Comparison of ENCODE assay signal across 16 cellular contexts in genomic region chr6:107214655-107215054, GRCh38.
A peak's percentile ranks its signal among the peaks of the same experiment; 100 is the strongest.
DNase-seq lines count a peak whose midpoint lies in the region; ATAC-seq and TF ChIP-seq lines count a peak whose summit lies in the region.
"Had no signal": no experiment of that assay in that cellular context is flagged by ENCODE, and none has a peak within 500 bp of the region (broad histone marks: within the 10 kb centered on the region; RNA-seq: fewer than 3 reads in every experiment).

No MANE protein-coding gene starts in this region.

- ATAC-seq in WTC11: no peak
- ATAC-seq: CD8-positive, alpha-beta T cell had no signal

- H3K9me3 Mint-ChIP-seq in WTC11: no peaks in the 10 kb centered on the region
- H3K9me3 Mint-ChIP-seq in activated T-cell treated with anti-CD3 and anti-CD28 coated beads, Interleukin-2, amount 50 U/mL, for 24 hours: no peaks in the 10 kb centered on the region
- H3K9me3 Mint-ChIP-seq: CD4-positive, alpha-beta T cell; CD8-positive, alpha-beta T cell had no signal

- no peak overlapping the region for H3K27ac Mint-ChIP-seq in WTC11
- H3K27ac Mint-ChIP-seq in activated T-cell treated with anti-CD3 and anti-CD28 coated beads, Interleukin-2, amount 50 U/mL, for 24 hours: no peak overlapping the region
- H3K27ac Mint-ChIP-seq: CD4-positive, alpha-beta T cell; CD8-positive, alpha-beta T cell had no signal

- TF ChIP-seq CTCF in C4-2B (conservative IDR thresholded peaks at IDR 0.05) (no peak), HEK293 (tag by site-specific recombination; IDR thresholded peaks at IDR 0.05) (no peak), WTC11 (IDR thresholded peaks at IDR 0.05) (no peak)

- POLR2A ChIA-PET in HEK293 (lab: Yijun Ruan, JAX): no interaction called here
- POLR2A ChIA-PET in WTC11 (lab: Charles Lee): no interaction called here

- no peaks in the 10 kb centered on the region for H3K9me3 ChIP-seq in HEK293 (ENCODE audit: control insufficient read depth, insufficient read depth, low read depth, low read length)
- H3K9me3 ChIP-seq: BE2C, BLaER1, Caco-2 had no signal

- CTCF ChIA-PET in HEK293 (lab: Yijun Ruan, JAX): interaction anchor here (1.1 kb wide), 1 partner anchor 16 kb away, joined by 3 read pairs; no protein-coding TSS in a partner anchor
- CTCF ChIA-PET in WTC11 (lab: Charles Lee): interaction anchor here (1.5 kb wide), 1 partner anchor 217 kb away, joined by 3 read pairs; no protein-coding TSS in a partner anchor

- H3K27ac ChIP-seq in C4-2B (peak overlapping the region; percentile 97), HEK293 (ENCODE audit: extremely low read depth, low read depth, low read length) (no peak overlapping the region)
- H3K27ac ChIP-seq: BLaER1 had no signal

- H3K4me3 ChIP-seq in HEK293 (ENCODE audit: low read depth, low read length): no peak overlapping the region
- H3K4me3 ChIP-seq: BLaER1 had no signal

- H3K4me1 Mint-ChIP-seq in WTC11: peaks cover 30% of the 10 kb centered on the region
- peaks cover 6% of the 10 kb centered on the region for H3K4me1 Mint-ChIP-seq in activated T-cell treated with anti-CD3 and anti-CD28 coated beads, Interleukin-2, amount 50 U/mL, for 24 hours (ENCODE audit: low read depth)

- no peak for DNase-seq in WTC11 (ENCODE audit: low spot score)
- DNase-seq in activated T-cell treated with anti-CD3 and anti-CD28 coated beads, Interleukin-2, amount 50 U/mL, for 24 hours: no peak
- no peak for DNase-seq in HT-29 (ENCODE audit: low spot score)
- DNase-seq: 8988T; ACHN; BE2C; C1 segment of cervical spinal cord; Caco-2; Calu3; CD4-positive, alpha-beta T cell; CD8-positive, alpha-beta T cell; DMS79 treated with DMSO at 0.1 percent for 48 hours; GF-D8 had no signal

- no peaks in the 10 kb centered on the region for H3K27me3 Mint-ChIP-seq in WTC11 (ENCODE audit: low read depth)
- H3K27me3 Mint-ChIP-seq in activated T-cell treated with anti-CD3 and anti-CD28 coated beads, Interleukin-2, amount 50 U/mL, for 24 hours: no peaks in the 10 kb centered on the region
- H3K27me3 Mint-ChIP-seq: CD4-positive, alpha-beta T cell had no signal

- H3K4me3 Mint-ChIP-seq in WTC11: no peak overlapping the region
- H3K4me3 Mint-ChIP-seq in activated T-cell treated with anti-CD3 and anti-CD28 coated beads, Interleukin-2, amount 50 U/mL, for 24 hours: no peak overlapping the region
- H3K4me3 Mint-ChIP-seq: CD4-positive, alpha-beta T cell; CD8-positive, alpha-beta T cell had no signal

- H3K36me3 ChIP-seq in HEK293 (ENCODE audit: control insufficient read depth in 2 of 2, insufficient read depth in 1 of 2, low read length in 2 of 2): no peaks in the 10 kb centered on the region
- H3K36me3 ChIP-seq: BE2C, BLaER1 had no signal

- peaks cover 11% of the 10 kb centered on the region; the same call in 1 of the 2 replicates for H3K4me1 ChIP-seq in HEK293 (ENCODE audit: control insufficient read depth, insufficient read depth, low read length)
- H3K4me1 ChIP-seq: BLaER1 had no signal

- no peaks in the 10 kb centered on the region for H3K36me3 Mint-ChIP-seq in WTC11
- H3K36me3 Mint-ChIP-seq in activated T-cell treated with anti-CD3 and anti-CD28 coated beads, Interleukin-2, amount 50 U/mL, for 24 hours (ENCODE audit: low read depth): peaks cover 6% of the 10 kb centered on the region

TF ChIP-seq in HEK293, 187 proteins besides CTCF, POLR2A, EP300 and RAD21:
- no peak for TF ChIP-seq ZSCAN5A (tag by site-specific recombination; IDR thresholded peaks at IDR 0.05)
- peak; percentile 85 for TF ChIP-seq ZNF121 (tag by site-specific recombination; IDR thresholded peaks at IDR 0.05)
- TF ChIP-seq ZSCAN16 (tag by site-specific recombination; IDR thresholded peaks at IDR 0.05): no peak

TF ChIP-seq in WTC11, 78 proteins besides CTCF, POLR2A, EP300 and RAD21:
- TF ChIP-seq ZNF425 (CRISPR knock-in tag; conservative IDR thresholded peaks at IDR 0.05) (no peak), ZNF416 (CRISPR knock-in tag; IDR thresholded peaks at IDR 0.05) (no peak), ZNF121 (CRISPR knock-in tag; IDR thresholded peaks at IDR 0.05) (peak; percentile 67; the same call in 1 of the 2 replicates)
